Comparison of ENCODE assay signal across 9 cellular contexts in genomic region chr9:111983484-111983908, GRCh38.
DNase-seq lines count a peak whose midpoint lies in the region; ATAC-seq and TF ChIP-seq lines count a peak whose summit lies in the region.
"Had no signal": no experiment of that assay in that cellular context is flagged by ENCODE, and none has a peak within 500 bp of the region (broad histone marks: within the 10 kb centered on the region; RNA-seq: fewer than 3 reads in every experiment).

No MANE protein-coding gene starts in this region.

- no peak overlapping the region for H3K27ac ChIP-seq in lower lobe of right lung
- H3K27ac ChIP-seq in effector memory CD4-positive, alpha-beta T cell (ENCODE audit: insufficient read depth, low read length, poor library complexity, severe bottlenecking): no peak overlapping the region

- peaks cover 15% of the 10 kb centered on the region for H3K4me1 Mint-ChIP-seq in activated T-helper 2 cell treated with anti-CD3 and anti-CD28 coated beads, Interferon-gamma antibody, Interleukin-2, Interleukin-4, amounts not matched to agents 10 μg/mL and 5 μg/mL and 100 μg/mL, durations not matched to agents 14 hours and 24 hours and 36 hours (ENCODE audit: low read depth)

- H3K9me3 Mint-ChIP-seq in activated T-helper 2 cell treated with anti-CD3 and anti-CD28 coated beads, Interferon-gamma antibody, Interleukin-2, Interleukin-4, amounts not matched to agents 10 μg/mL and 5 μg/mL and 100 μg/mL, durations not matched to agents 14 hours and 24 hours and 36 hours: no peaks in the 10 kb centered on the region

- no peak overlapping the region for H3K4me3 ChIP-seq in lower lobe of right lung
- no peak overlapping the region for H3K4me3 ChIP-seq in effector memory CD4-positive, alpha-beta T cell (ENCODE audit: insufficient read depth, low read depth, low read length, poor library complexity, severe bottlenecking)
- H3K4me3 ChIP-seq: lung had no signal

- no peak overlapping the region for H3K4me3 Mint-ChIP-seq in activated T-helper 2 cell treated with anti-CD3 and anti-CD28 coated beads, Interferon-gamma antibody, Interleukin-2, Interleukin-4, amounts not matched to agents 10 μg/mL and 5 μg/mL and 100 μg/mL, durations not matched to agents 14 hours and 24 hours and 36 hours (ENCODE audit: low read depth)

- no peaks in the 10 kb centered on the region for H3K36me3 Mint-ChIP-seq in activated T-helper 2 cell treated with anti-CD3 and anti-CD28 coated beads, Interferon-gamma antibody, Interleukin-2, Interleukin-4, amounts not matched to agents 10 μg/mL and 5 μg/mL and 100 μg/mL, durations not matched to agents 14 hours and 24 hours and 36 hours (ENCODE audit: low read depth)

- H3K27ac Mint-ChIP-seq in activated T-helper 2 cell treated with anti-CD3 and anti-CD28 coated beads, Interferon-gamma antibody, Interleukin-2, Interleukin-4, amounts not matched to agents 10 μg/mL and 5 μg/mL and 100 μg/mL, durations not matched to agents 14 hours and 24 hours and 36 hours: no peak overlapping the region

- peak; percentile 62 for ATAC-seq in GM18858 (IDR thresholded peaks at IDR 0.05; ENCODE audit: unreplicated experiment)
- ATAC-seq in GM21576 (IDR thresholded peaks at IDR 0.05; ENCODE audit: unreplicated experiment): peak; percentile 60
- peak; percentile 54 for ATAC-seq in HG03469 (IDR thresholded peaks at IDR 0.05; ENCODE audit: unreplicated experiment)
- peak; percentile 9 to 24 for ATAC-seq in lower lobe of right lung

- peaks cover 21% of the 10 kb centered on the region for H3K27me3 Mint-ChIP-seq in activated T-helper 2 cell treated with anti-CD3 and anti-CD28 coated beads, Interferon-gamma antibody, Interleukin-2, Interleukin-4, amounts not matched to agents 10 μg/mL and 5 μg/mL and 100 μg/mL, durations not matched to agents 14 hours and 24 hours and 36 hours (ENCODE audit: low read depth)

- DNase-seq in lower lobe of right lung (no peak), iPS-NIHi7 (ENCODE audit: extremely low spot score) (no peak), NCI-H1092 treated with DMSO at 0.1 percent for 48 hours (lab: John Stamatoyannopoulos, UW) (no peak)
- no peak for DNase-seq in effector memory CD4-positive, alpha-beta T cell
- DNase-seq in activated T-helper 2 cell treated with anti-CD3 and anti-CD28 coated beads, Interferon-gamma antibody, Interleukin-2, Interleukin-4, amounts not matched to agents 10 μg/mL and 5 μg/mL and 100 μg/mL, durations not matched to agents 14 hours and 24 hours and 36 hours (ENCODE audit: low spot score): no peak

- no peaks in the 10 kb centered on the region for H3K27me3 ChIP-seq in lower lobe of right lung (ENCODE audit: low read depth)
- no peaks in the 10 kb centered on the region for H3K27me3 ChIP-seq in effector memory CD4-positive, alpha-beta T cell (replicated peaks; ENCODE audit: control insufficient read depth, insufficient read depth, low read length, poor library complexity, severe bottlenecking)

- no peak for TF ChIP-seq CTCF in lower lobe of right lung (IDR thresholded peaks at IDR 0.05)

- no peaks in the 10 kb centered on the region for H3K36me3 ChIP-seq in lower lobe of right lung
- no peaks in the 10 kb centered on the region for H3K36me3 ChIP-seq in effector memory CD4-positive, alpha-beta T cell (ENCODE audit: control insufficient read depth, insufficient read depth, low read length)

- intact Hi-C loops in lower lobe of right lung (cut with DNase I): no loop called here
- intact Hi-C loops in activated T-helper 2 cell treated with anti-CD3 and anti-CD28 coated beads, Interferon-gamma antibody, Interleukin-2, Interleukin-4, amounts not matched to agents 10 μg/mL and 5 μg/mL and 100 μg/mL, durations not matched to agents 14 hours and 24 hours and 36 hours (cut with micrococcal nuclease): no loop called here

- no peaks in the 10 kb centered on the region for H3K9me3 ChIP-seq in lower lobe of right lung
- H3K9me3 ChIP-seq in effector memory CD4-positive, alpha-beta T cell (ENCODE audit: control insufficient read depth, low read length): no peaks in the 10 kb centered on the region

- H3K4me1 ChIP-seq in lower lobe of right lung: peaks cover 12% of the 10 kb centered on the region
- peaks cover 3% of the 10 kb centered on the region for H3K4me1 ChIP-seq in effector memory CD4-positive, alpha-beta T cell (ENCODE audit: control insufficient read depth, insufficient read depth, low read length, poor library complexity, severe bottlenecking)
